Comparison of ENCODE assay signal across 23 cellular contexts in genomic region chr16:27700596-27700995, GRCh38.
DNase-seq lines count a peak whose midpoint lies in the region; ATAC-seq lines count a peak whose summit lies in the region.
"Had no signal": no experiment of that assay in that cellular context is flagged by ENCODE, and none has a peak within 500 bp of the region (broad histone marks: within the 10 kb centered on the region; RNA-seq: fewer than 3 reads in every experiment).

No MANE protein-coding gene starts in this region.

- H3K27ac ChIP-seq in angular gyrus (ENCODE audit: low read depth, low read length) (peak overlapping the region; percentile 1), layer of hippocampus (ENCODE audit: low read depth, low read length) (peak overlapping the region; percentile 21)
- H3K27ac ChIP-seq: right lobe of liver, SJSA1 had no signal

- ATAC-seq in HG03159 (IDR thresholded peaks at IDR 0.05; ENCODE audit: unreplicated experiment), result no peak
- ATAC-seq in GM18858 (IDR thresholded peaks at IDR 0.05; ENCODE audit: unreplicated experiment), result no peak
- ATAC-seq: activated T-cell treated with anti-CD3 and anti-CD28 coated beads, Interleukin-2, amount 50 U/mL, for 72 hours; CD8-positive, alpha-beta T cell; GM23338; PC-3; right lobe of liver had no signal

- no peaks in the 10 kb centered on the region for H3K36me3 ChIP-seq in H7 (replicated peaks; ENCODE audit: control insufficient read depth, insufficient read depth, low read length)
- H3K36me3 ChIP-seq: right lobe of liver had no signal

- no peaks in the 10 kb centered on the region for H3K27me3 ChIP-seq in layer of hippocampus (ENCODE audit: control insufficient read depth, insufficient read depth, low read length)
- H3K27me3 ChIP-seq in H7 (ENCODE audit: control insufficient read depth, insufficient read depth, low read length), result no peaks in the 10 kb centered on the region
- H3K27me3 ChIP-seq: right lobe of liver, SJSA1 had no signal

- intact Hi-C loops in head of caudate nucleus (cut with DNase I), result no loop called here

- H3K4me3 ChIP-seq in H7 (ENCODE audit: insufficient read depth, low read depth, low read length), result no peak overlapping the region
- H3K4me3 ChIP-seq: GM23338, right lobe of liver, SJSA1 had no signal

- DNase-seq in head of caudate nucleus (peak in 30 of 42 donors; percentile 14 to 79 (median 50)), superior temporal gyrus (ENCODE audit: extremely low spot score) (peak; percentile 45), H7 (no peak)
- DNase-seq: activated CD4-positive, alpha-beta T cell treated with anti-CD3 and anti-CD28 coated beads for 48 hours; activated naive CD4-positive, alpha-beta T cell treated with anti-CD3 and anti-CD28 coated beads, Interleukin-2, amount 50 U/mL, for 16 hours; activated T-cell treated with anti-CD3 and anti-CD28 coated beads, Interleukin-2, amount 50 U/mL, for 72 hours; CD8-positive, alpha-beta T cell; central memory CD4-positive, alpha-beta T cell; effector CD4-positive, alpha-beta T cell; foreskin melanocyte; mammary epithelial cell; naive B cell; NCI-H1048; NCI-H187; NCI-H2227 treated with DMSO at 0.1 percent for 48 hours; PC-3 had no signal
